Comparison of ENCODE assay signal across 36 cellular contexts in the genomic region with DNA sequence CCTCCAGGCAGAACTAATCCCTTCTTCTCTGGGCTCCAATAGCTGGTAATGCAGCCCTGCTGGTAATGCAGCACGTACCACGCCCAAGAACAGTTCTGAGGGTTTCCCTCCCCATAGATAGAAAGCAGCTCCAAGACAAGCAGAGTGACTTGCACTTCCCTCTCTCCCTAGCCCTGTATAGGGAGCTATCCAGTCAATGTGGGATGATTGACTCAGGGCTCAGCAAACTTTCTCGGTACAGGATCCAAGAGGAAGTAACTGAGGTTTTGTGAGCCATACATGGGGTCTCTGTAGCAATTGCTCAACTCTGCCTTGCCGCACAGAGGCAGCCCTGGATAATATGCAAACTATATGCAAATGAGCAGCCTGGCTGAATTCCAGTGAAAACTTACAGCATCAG. TPM values are rescaled to one million over a fixed set of nuclear protein-coding genes. Genes with fewer than 3 reads are reported as not detected.
DNase-seq lines count a peak whose midpoint lies in the region; ATAC-seq, FAIRE-seq and TF ChIP-seq lines count a peak whose summit lies in the region.
"Had no signal": no experiment of that assay in that cellular context is flagged by ENCODE, and none has a peak within 500 bp of the region (broad histone marks: within the 10 kb centered on the region; RNA-seq: fewer than 3 reads in every experiment).

No MANE protein-coding gene starts in this region.

- H3K4me3 Mint-ChIP-seq in GM23338 (no peak overlapping the region), WTC11 (no peak overlapping the region; the same call in 1 of the 2 replicates)
- H3K4me3 Mint-ChIP-seq: brain; neural crest cell; stimulated activated naive B cell treated with anti-CD40 and anti-IgM and Interleukin-4, amounts not matched to agents 10 μg/mL and 1 μg/mL and 100 μg/mL, for 72 hours; T-cell had no signal

- POLR2A ChIA-PET in WTC11 (lab: Charles Lee): interaction anchor here (1.0 kb wide), 1 partner anchor 27 kb away, joined by 4 read pairs; no protein-coding TSS in a partner anchor

- H3K36me3 ChIP-seq in GM23338 (ENCODE audit: insufficient read depth): no peaks in the 10 kb centered on the region
- H3K36me3 ChIP-seq: esophagus squamous epithelium, gastrocnemius medialis, SJCRH30, uterus had no signal

- H3K4me1 Mint-ChIP-seq in GM23338 (peaks cover 28% of the 10 kb centered on the region), WTC11 (peaks cover 40% of the 10 kb centered on the region)

- H4K20me1 ChIP-seq in GM23338 (replicated peaks; ENCODE audit: insufficient read depth): no peaks in the 10 kb centered on the region

- peaks cover 21% of the 10 kb centered on the region for H3K4me1 ChIP-seq in GM23338 (ENCODE audit: insufficient read depth)
- H3K4me1 ChIP-seq: SJCRH30 had no signal

- DNase-seq in GM23338 (ENCODE audit: low spot score) (peak; percentile 78), NAMALWA (ENCODE audit: low spot score) (peak; percentile 20), WTC11 (ENCODE audit: low spot score) (no peak), mesenteric fat pad (ENCODE audit: low spot score) (peak; percentile 45), NCI-H774 (lab: John Stamatoyannopoulos, UW) (no peak), D721Med (ENCODE audit: insufficient read length, low spot score) (no peak), NCI-H226 (no peak), DMS114 treated with DMSO at 0.1 percent for 48 hours (lab: John Stamatoyannopoulos, UW; ENCODE audit: unreplicated experiment) (no peak)
- DNase-seq: ACHN; activated naive CD4-positive, alpha-beta T cell; activated T-cell treated with anti-CD3 and anti-CD28 coated beads, Interleukin-2, amount 50 U/mL, for 48 hours; COR-L47; effector memory CD4-positive, alpha-beta T cell; esophagus squamous epithelium; gastrocnemius medialis; HCEC 1CT; hippocampal formation; NCI-H1694; NCI-H2171; NCI-H748 treated with DMSO at 0.1 percent for 48 hours; right cardiac atrium; SJCRH30; stimulated activated CD4-positive, alpha-beta T cell treated with anti-CD3 and anti-CD28 coated beads, Interleukin-12 subunit alpha, Interleukin-12 subunit beta, amount 100 ng/mL, for 4 hours; stimulated activated CD4-positive, alpha-beta T cell treated with anti-CD3 and anti-CD28 coated beads, Interleukin-4, amount 100 ng/mL, for 24 hours; stimulated activated naive B cell treated with anti-CD40 and anti-IgM and Interleukin-4, amounts not matched to agents 10 μg/mL and 1 μg/mL and 100 μg/mL, for 72 hours; T-cell; uterus had no signal

- 0 out of 2 replicates have a peak, but pooled peaks cover 4% of the 10 kb centered on the region for H3K9me2 ChIP-seq in GM23338 (ENCODE audit: insufficient read depth)

- FAIRE-seq in D721Med (lab: Jason Lieb, UNC): no peak
- FAIRE-seq: GM12891, keratinocyte, TTC549 had no signal

- TF ChIP-seq CTCF in GM23338 (conservative IDR thresholded peaks at IDR 0.05; ENCODE audit: low read depth in 2 of 2): no peak
- no peak for TF ChIP-seq CTCF in WTC11 (IDR thresholded peaks at IDR 0.05)
- no peak for TF ChIP-seq CTCF in D721Med (IDR thresholded peaks at IDR 0.05; ENCODE audit: insufficient read depth, missing control alignments)

- H3K36me3 Mint-ChIP-seq in GM23338 (ENCODE audit: low read depth): no peaks in the 10 kb centered on the region
- H3K36me3 Mint-ChIP-seq in WTC11: no peaks in the 10 kb centered on the region
- H3K36me3 Mint-ChIP-seq: brain; stimulated activated naive B cell treated with anti-CD40 and anti-IgM and Interleukin-4, amounts not matched to agents 10 μg/mL and 1 μg/mL and 100 μg/mL, for 72 hours; T-cell had no signal

- H3K4me3 ChIP-seq in GM23338: no peak overlapping the region
- H3K4me3 ChIP-seq: esophagus squamous epithelium, gastrocnemius medialis, PC-9, SJCRH30, uterus had no signal

- no peak overlapping the region for H2AFZ ChIP-seq in GM23338
- H2AFZ ChIP-seq: PC-9 had no signal

- ATAC-seq in GM23338 (peak; percentile 52), WTC11 (peak; percentile 65)
- ATAC-seq: gastrocnemius medialis; right cardiac atrium; stimulated activated naive B cell treated with anti-CD40 and anti-IgM and Interleukin-4, amounts not matched to agents 10 μg/mL and 1 μg/mL and 100 μg/mL, for 72 hours; T-cell had no signal

- no peaks in the 10 kb centered on the region for H3K27me3 ChIP-seq in GM23338 (ENCODE audit: insufficient read depth)
- H3K27me3 ChIP-seq: gastrocnemius medialis, uterus had no signal

- CTCF ChIA-PET in WTC11 (lab: Charles Lee): interaction anchor here (0.7 to 3.1 kb wide), 5 partner anchors 13 to 96 kb away, joined by 3 to 29 read pairs (median 4); no protein-coding TSS in a partner anchor

- peak overlapping the region; percentile 11; the same call in 1 of the 2 replicates for H3K27ac ChIP-seq in GM23338 (ENCODE audit: low read depth)
- H3K27ac ChIP-seq: esophagus squamous epithelium, gastrocnemius medialis, PC-9, SJCRH30, uterus had no signal

- H3K27ac Mint-ChIP-seq in GM23338 (0 out of 2 replicates have a peak overlapping the region, but pooled peaks have one; percentile 16), WTC11 (peak overlapping the region; percentile 13; the same call in 1 of the 2 replicates)
- H3K27ac Mint-ChIP-seq: brain; stimulated activated naive B cell treated with anti-CD40 and anti-IgM and Interleukin-4, amounts not matched to agents 10 μg/mL and 1 μg/mL and 100 μg/mL, for 72 hours; T-cell had no signal

- H3K79me2 ChIP-seq in GM23338 (replicated peaks; ENCODE audit: insufficient read depth): no peaks in the 10 kb centered on the region

- H3F3A ChIP-seq in GM23338 (replicated peaks; ENCODE audit: low read depth): no peaks in the 10 kb centered on the region

- peak overlapping the region; percentile 26; the same call in 1 of the 2 replicates for H3K4me2 ChIP-seq in GM23338
- H3K4me2 ChIP-seq: PC-9 had no signal

- H3K9me3 Mint-ChIP-seq in GM23338 (peaks cover 3% of the 10 kb centered on the region; the same call in 1 of the 3 replicates), WTC11 (no peaks in the 10 kb centered on the region)
- H3K9me3 Mint-ChIP-seq: brain; neural crest cell; stimulated activated naive B cell treated with anti-CD40 and anti-IgM and Interleukin-4, amounts not matched to agents 10 μg/mL and 1 μg/mL and 100 μg/mL, for 72 hours; T-cell had no signal

- H3K27me3 Mint-ChIP-seq in GM23338 (ENCODE audit: insufficient read depth, low read depth, poor library complexity) (peaks cover 16% of the 10 kb centered on the region), WTC11 (ENCODE audit: low read depth) (peaks cover 9% of the 10 kb centered on the region)

TF ChIP-seq in GM23338, 12 proteins besides CTCF, POLR2A, EP300 and RAD21 (continues in another document):
- TF ChIP-seq NANOG (IDR thresholded peaks at IDR 0.05; ENCODE audit: borderline replicate concordance): no peak

TF ChIP-seq in WTC11, 78 proteins besides CTCF, POLR2A, EP300 and RAD21:
- TF ChIP-seq ETV6 (CRISPR knock-in tag; IDR thresholded peaks at IDR 0.05) (no peak), ZNF138 (CRISPR knock-in tag; conservative IDR thresholded peaks at IDR 0.05) (no peak), TP53 (CRISPR knock-in tag; IDR thresholded peaks at IDR 0.05) (0 out of 2 replicates have a peak, but pooled peaks have one; percentile 27), FOXK1 (CRISPR knock-in tag; IDR thresholded peaks at IDR 0.05) (no peak)
- TF ChIP-seq, protein P1, sequence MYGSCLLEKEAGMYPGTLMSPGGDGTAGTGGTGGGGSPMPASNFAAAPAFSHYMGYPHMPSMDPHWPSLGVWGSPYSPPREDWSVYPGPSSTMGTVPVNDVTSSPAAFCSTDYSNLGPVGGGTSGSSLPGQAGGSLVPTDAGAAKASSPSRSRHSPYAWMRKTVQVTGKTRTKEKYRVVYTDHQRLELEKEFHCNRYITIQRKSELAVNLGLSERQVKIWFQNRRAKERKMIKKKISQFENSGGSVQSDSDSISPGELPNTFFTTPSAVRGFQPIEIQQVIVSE (CRISPR knock-in tag; IDR thresholded peaks at IDR 0.05; ENCODE audit: borderline replicate concordance): no peak

RNA-seq across cellular contexts. Expression of a gene that starts 15.5 kb away (rescaled TPM):
- 203 and 223 TPM in 2 replicates for total RNA-seq in GM23338 (2014; rRNA removed; shearing (Covaris generic))
- 117 and 126 TPM in 2 replicates for polyA plus RNA-seq in GM23338 (2016; fragmentation: Nextera tagmentation; extraction: Ambion mirVana)
- total RNA-seq in WTC11 (2021) (245 to 257 TPM (median 249 TPM) in 3 replicates), mesenteric fat pad (51.3 TPM)

RNA-seq across cellular contexts. Expression of a gene that starts 33.2 kb away (rescaled TPM):
- 17.3 and 19.8 TPM in 2 replicates for total RNA-seq in GM23338 (2014; rRNA removed; shearing (Covaris generic))
- 32.6 and 41.2 TPM in 2 replicates for polyA plus RNA-seq in GM23338 (2016; fragmentation: Nextera tagmentation; extraction: Ambion mirVana)
- total RNA-seq in WTC11 (2021): 23.9 to 26.0 TPM (median 25.4 TPM) in 3 replicates
- 23.4 TPM for total RNA-seq in mesenteric fat pad

RNA-seq across cellular contexts. Expression of a gene that starts 55.6 kb away (rescaled TPM):
- not detected in 2 replicates for total RNA-seq in GM23338 (2014; rRNA removed; shearing (Covaris generic))
- 0.40 and 0.66 TPM in 2 replicates for polyA plus RNA-seq in GM23338 (2016; fragmentation: Nextera tagmentation; extraction: Ambion mirVana)
- total RNA-seq in WTC11 (2021) (0.09 TPM in 1 of 3 replicates, not detected in the others), mesenteric fat pad (1.3 TPM)
- total RNA-seq: activated CD8-positive, alpha-beta memory T cell treated with anti-CD3 and anti-CD28 coated beads for 36 hours; M059J; neural crest cell; PC-9; T-cell had no signal
- polyA plus RNA-seq: BJ, keratinocyte had no signal

Comparison
In these comparisons a context has a peak if more than half of its experiments do, and no peak if none do; other contexts are left out.
1. DNase-seq: peak in GM23338 (single experiment), NAMALWA (single experiment) and mesenteric fat pad (single experiment); none in WTC11 (single experiment), NCI-H774 (single experiment), D721Med (single experiment), NCI-H226 (single experiment) and DMS114 treated with DMSO at 0.1 percent for 48 hours (single experiment).